In the genomic region with DNA sequence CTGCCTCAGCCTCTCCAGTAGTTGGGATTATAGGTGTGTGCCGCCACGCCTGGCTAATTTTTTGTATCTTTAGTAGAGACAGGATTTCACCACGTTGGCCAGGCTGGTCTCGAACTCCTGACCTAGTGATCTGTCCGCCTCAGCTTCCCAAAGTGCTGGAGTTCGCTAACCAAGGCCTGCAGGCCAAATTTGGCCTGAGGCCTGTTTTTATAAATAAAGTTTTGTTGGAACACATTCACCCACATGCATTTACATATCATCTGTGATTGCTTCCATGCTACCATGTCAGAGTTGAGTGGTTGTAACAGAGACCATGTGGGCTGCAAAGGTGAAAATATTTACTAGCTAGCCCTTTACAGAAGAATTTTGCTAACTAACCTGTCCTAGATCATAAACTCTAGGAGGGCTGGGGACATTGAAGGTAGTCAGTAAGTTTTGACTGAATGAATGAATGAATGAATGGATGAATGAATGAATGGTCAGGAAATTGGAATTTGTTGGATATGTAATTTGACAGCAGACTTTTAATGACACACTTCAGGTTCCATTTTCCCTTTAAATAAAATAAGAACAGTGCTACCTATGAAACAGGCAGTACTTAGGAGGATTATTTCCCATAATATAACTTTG, we compare ENCODE assay signal across 25 cellular contexts.
"Had no signal": no experiment of that assay in that cellular context is flagged by ENCODE, and none has a peak within 500 bp of the region (broad histone marks: within the 10 kb centered on the region; RNA-seq: fewer than 3 reads in every experiment).

No MANE protein-coding gene starts in this region.

- H3K4me3 ChIP-seq: pancreas, psoas muscle, right lobe of liver, sigmoid colon, stomach, thoracic aorta, thyroid gland, tibial nerve, upper lobe of left lung, vagina had no signal

- H3K9me3 ChIP-seq: neutrophil, pancreas, right lobe of liver, thoracic aorta, thyroid gland, vagina had no signal

- H3K4me1 ChIP-seq: right lobe of liver, thyroid gland had no signal

- H3K27ac ChIP-seq: neutrophil, pancreas, psoas muscle, right lobe of liver, stomach, thyroid gland, tibial nerve, upper lobe of left lung, vagina had no signal

- H3K27me3 ChIP-seq: neutrophil, pancreas, right lobe of liver, sigmoid colon, stomach, thyroid gland, tibial nerve, upper lobe of left lung, vagina had no signal

- ATAC-seq: natural killer cell treated with Interleukin-12 subunit alpha and Interleukin-12 subunit beta and Interleukin-15 and Interleukin-18, amount 100 ng/mL, for 72 hours; psoas muscle; right cardiac atrium; right lobe of liver; stimulated activated effector memory CD8-positive, alpha-beta T cell treated with anti-CD3 and anti-CD28 coated beads, Interleukin-12 subunit alpha, Interleukin-12 subunit beta, amount 100 ng/mL, for 72 hours; stimulated activated naive B cell treated with anti-CD40 and anti-IgM and Interleukin-4, amounts not matched to agents 10 μg/mL and 1 μg/mL and 100 μg/mL, for 72 hours had no signal

- H3K36me3 ChIP-seq: neutrophil, pancreas, right lobe of liver, sigmoid colon, stomach, thoracic aorta, thyroid gland, upper lobe of left lung, vagina had no signal

- DNase-seq: nephron progenitor cell; nucleus accumbens; pancreas; psoas muscle; right cardiac atrium; right lobe of liver; sigmoid colon; small intestine; stimulated activated CD4-positive, alpha-beta T cell treated with anti-CD3 and anti-CD28 coated beads, Interleukin-15, amount 100 ng/mL, for 24 hours; stimulated activated CD4-positive, alpha-beta T cell treated with anti-CD3 and anti-CD28 coated beads, Interleukin-2, amount 100 ng/mL, for 24 hours; stimulated activated CD4-positive, alpha-beta T cell treated with anti-CD3 and anti-CD28 coated beads, Interleukin-2, amount 100 ng/mL, for 48 hours; stimulated activated CD4-positive, alpha-beta T cell treated with anti-CD3 and anti-CD28 coated beads, Interleukin-4, amount 100 ng/mL, for 24 hours; stimulated activated naive B cell treated with anti-CD40 and anti-IgM and Interleukin-4, amounts not matched to agents 10 μg/mL and 1 μg/mL and 100 μg/mL, for 72 hours; stimulated activated naive CD4-positive, alpha-beta T cell treated with Interleukin-2 at 50 U/mL for 16 hours; stomach; thyroid gland; trophoblast cell; upper lobe of left lung had no signal

- FAIRE-seq: pancreas, small intestine, urothelium cell line had no signal
